In genomic region chr4:101670897-101671296, GRCh38 we compare ENCODE assay signal across 19 cellular contexts.
"Had no signal": no experiment of that assay in that cellular context is flagged by ENCODE, and none has a peak within 500 bp of the region (broad histone marks: within the 10 kb centered on the region; RNA-seq: fewer than 3 reads in every experiment).

No MANE protein-coding gene starts in this region.

- ATAC-seq: stimulated activated memory B cell treated with anti-CD40 and anti-IgM and Interleukin-4, amounts not matched to agents 10 μg/mL and 1 μg/mL and 100 μg/mL, for 72 hours had no signal

- H3K4me1 ChIP-seq: stomach, testis, vagina had no signal

- H3K27ac Mint-ChIP-seq: activated CD4-positive, alpha-beta memory T cell treated with anti-CD3 and anti-CD28 coated beads for 36 hours; activated naive CD4-positive, alpha-beta T cell treated with anti-CD3 and anti-CD28 coated beads for 36 hours; activated naive CD8-positive, alpha-beta T cell treated with anti-CD3 and anti-CD28 coated beads, Interleukin-2, amount 10 ng/mL, durations not matched to agents 7 days and 5 days; naive B cell; stimulated activated memory B cell treated with anti-CD40 and anti-IgM and Interleukin-4, amounts not matched to agents 10 μg/mL and 1 μg/mL and 100 μg/mL, for 72 hours; type B pancreatic cell had no signal

- H3K4me1 Mint-ChIP-seq: activated naive CD8-positive, alpha-beta T cell treated with anti-CD3 and anti-CD28 coated beads, Interleukin-2, amount 10 ng/mL, durations not matched to agents 7 days and 5 days; neural crest cell had no signal

- H3K36me3 ChIP-seq: stomach, vagina had no signal

- DNase-seq: activated CD4-positive, alpha-beta memory T cell treated with anti-CD3 and anti-CD28 coated beads for 36 hours; activated CD4-positive, alpha-beta T cell treated with anti-CD3 and anti-CD28 coated beads for 48 hours; activated naive CD4-positive, alpha-beta T cell treated with anti-CD3 and anti-CD28 coated beads for 36 hours; activated naive CD8-positive, alpha-beta T cell treated with anti-CD3 and anti-CD28 coated beads, Interleukin-2, amount 10 ng/mL, durations not matched to agents 7 days and 5 days; activated T-cell treated with anti-CD3 and anti-CD28 coated beads, Interleukin-2, amount 50 U/mL, for 48 hours; amygdala; cortex of kidney; foreskin melanocyte; mesendoderm; naive B cell; stimulated activated CD4-positive, alpha-beta T cell treated with anti-CD3 and anti-CD28 coated beads, Interleukin-2, amount 100 ng/mL, for 24 hours; stomach; T1000; testis had no signal

- H3K27ac ChIP-seq: epithelial cell of prostate, stomach, vagina had no signal

- H3K36me3 Mint-ChIP-seq: activated CD4-positive, alpha-beta memory T cell treated with anti-CD3 and anti-CD28 coated beads for 36 hours; activated naive CD8-positive, alpha-beta T cell treated with anti-CD3 and anti-CD28 coated beads, Interleukin-2, amount 10 ng/mL, durations not matched to agents 7 days and 5 days; stimulated activated memory B cell treated with anti-CD40 and anti-IgM and Interleukin-4, amounts not matched to agents 10 μg/mL and 1 μg/mL and 100 μg/mL, for 72 hours; type B pancreatic cell had no signal

- H3K27me3 Mint-ChIP-seq: activated CD4-positive, alpha-beta memory T cell treated with anti-CD3 and anti-CD28 coated beads for 36 hours; activated naive CD8-positive, alpha-beta T cell treated with anti-CD3 and anti-CD28 coated beads, Interleukin-2, amount 10 ng/mL, durations not matched to agents 7 days and 5 days; naive B cell; stimulated activated memory B cell treated with anti-CD40 and anti-IgM and Interleukin-4, amounts not matched to agents 10 μg/mL and 1 μg/mL and 100 μg/mL, for 72 hours; type B pancreatic cell had no signal

- H3K9me3 ChIP-seq: testis, vagina had no signal

- H3K9me3 Mint-ChIP-seq: activated naive CD4-positive, alpha-beta T cell treated with anti-CD3 and anti-CD28 coated beads for 36 hours; activated naive CD8-positive, alpha-beta T cell treated with anti-CD3 and anti-CD28 coated beads, Interleukin-2, amount 10 ng/mL, durations not matched to agents 7 days and 5 days had no signal

- H3K27me3 ChIP-seq: stomach, testis, vagina had no signal

- H3K4me3 Mint-ChIP-seq: activated CD4-positive, alpha-beta memory T cell treated with anti-CD3 and anti-CD28 coated beads for 36 hours; activated naive CD4-positive, alpha-beta T cell treated with anti-CD3 and anti-CD28 coated beads for 36 hours; activated naive CD8-positive, alpha-beta T cell treated with anti-CD3 and anti-CD28 coated beads, Interleukin-2, amount 10 ng/mL, durations not matched to agents 7 days and 5 days; naive B cell; neural crest cell; stimulated activated memory B cell treated with anti-CD40 and anti-IgM and Interleukin-4, amounts not matched to agents 10 μg/mL and 1 μg/mL and 100 μg/mL, for 72 hours; type B pancreatic cell had no signal

- H3K4me3 ChIP-seq: stomach, testis, vagina had no signal
